17 cellular contexts compared by ENCODE assay signal in the genomic region with DNA sequence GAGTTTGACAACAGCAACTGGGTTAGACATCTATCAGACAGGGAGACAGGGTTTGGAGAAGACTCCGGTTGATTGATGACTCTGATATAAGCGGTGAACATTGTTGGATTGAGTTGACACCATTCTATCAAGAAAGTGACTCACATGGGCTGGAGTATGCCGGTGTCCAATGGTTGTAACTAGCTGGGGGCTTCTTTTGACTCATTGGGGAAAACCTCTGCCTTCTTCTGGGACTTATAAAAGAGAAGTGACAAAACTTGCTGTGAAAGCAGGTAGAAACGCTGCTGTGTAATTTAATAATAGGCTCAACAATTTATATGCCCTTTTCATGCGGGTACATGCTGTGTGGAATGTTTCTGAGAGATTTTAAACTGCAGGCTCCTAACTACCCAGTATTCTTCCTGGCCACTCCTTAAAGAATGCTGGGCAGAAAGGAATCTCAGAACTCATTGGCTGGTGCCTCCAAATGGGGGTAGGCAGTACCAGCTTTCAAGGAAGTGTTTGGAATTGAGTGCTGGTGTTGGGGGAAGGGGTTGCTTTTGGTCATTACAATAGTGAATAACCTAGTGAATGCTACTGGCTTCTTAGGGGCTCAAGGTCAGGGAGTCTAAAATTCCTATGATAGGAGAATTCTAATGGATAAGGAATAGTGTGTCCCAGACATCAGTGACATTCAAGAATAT. TPM values are rescaled to one million over a fixed set of nuclear protein-coding genes. Genes with fewer than 3 reads are reported as not detected.
DNase-seq lines count a peak whose midpoint lies in the region; ATAC-seq, FAIRE-seq and TF ChIP-seq lines count a peak whose summit lies in the region.
"Had no signal": no experiment of that assay in that cellular context is flagged by ENCODE, and none has a peak within 500 bp of the region (broad histone marks: within the 10 kb centered on the region; RNA-seq: fewer than 3 reads in every experiment).

No MANE protein-coding gene starts in this region.

- TF ChIP-seq CTCF in epithelial cell of esophagus (IDR thresholded peaks at IDR 0.05; ENCODE audit: insufficient read depth, low read depth, low read length, missing control alignments) (no peak), testis (IDR thresholded peaks at IDR 0.05) (no peak)

- H3K36me3 ChIP-seq in small intestine (ENCODE audit: control insufficient read depth in 2 of 2, insufficient read depth in 2 of 2, low read length in 2 of 2) (no peaks in the 10 kb centered on the region), testis (ENCODE audit: low read depth, missing control alignments) (no peaks in the 10 kb centered on the region)
- H3K36me3 ChIP-seq: colonic mucosa, ovary, thoracic aorta had no signal

- peak; percentile 12 for ATAC-seq in activated CD8-positive, alpha-beta memory T cell treated with anti-CD3 and anti-CD28 coated beads, Interleukin-2, amount 10 ng/mL, durations not matched to agents 7 days and 5 days
- ATAC-seq in GM21381 (IDR thresholded peaks at IDR 0.05; ENCODE audit: unreplicated experiment) (no peak), GM19328 (IDR thresholded peaks at IDR 0.05; ENCODE audit: unreplicated experiment) (no peak)
- ATAC-seq: left colon had no signal

- peaks cover 60% of the 10 kb centered on the region for H3K36me3 Mint-ChIP-seq in activated CD8-positive, alpha-beta memory T cell treated with anti-CD3 and anti-CD28 coated beads, Interleukin-2, amount 10 ng/mL, durations not matched to agents 7 days and 5 days

- H3K9me3 ChIP-seq in small intestine (ENCODE audit: control insufficient read depth, low read depth), result no peaks in the 10 kb centered on the region
- no peaks in the 10 kb centered on the region for H3K9me3 ChIP-seq in testis
- H3K9me3 ChIP-seq: A549, colonic mucosa, ovary, thoracic aorta had no signal

- peaks cover 95% of the 10 kb centered on the region for H3K4me1 Mint-ChIP-seq in activated CD8-positive, alpha-beta memory T cell treated with anti-CD3 and anti-CD28 coated beads, Interleukin-2, amount 10 ng/mL, durations not matched to agents 7 days and 5 days

- H3K4me1 ChIP-seq in small intestine (ENCODE audit: control insufficient read depth in 2 of 2, insufficient read depth in 1 of 2, low read depth in 1 of 2, low read length in 1 of 2) (peaks cover 0 to 4% of the 10 kb centered on the region in 2 donors), testis (no peaks in the 10 kb centered on the region)
- H3K4me1 ChIP-seq: colonic mucosa had no signal

- TF ChIP-seq POLR2A in testis (IDR thresholded peaks at IDR 0.05), result no peak

- CTCF ChIA-PET in activated CD8-positive, alpha-beta memory T cell treated with anti-CD3 and anti-CD28 coated beads, Interleukin-2, amount 10 ng/mL, durations not matched to agents 7 days and 5 days (lab: Charles Lee), result interaction anchor here (0.7 to 8.6 kb wide), 10 partner anchors 8 to 43 kb away, joined by 3 to 91 read pairs (median 6); no protein-coding TSS in a partner anchor

- FAIRE-seq in small intestine (lab: Jason Lieb, UNC), result no peak
- FAIRE-seq: A549, frontal cortex, GM12892 had no signal

- peak overlapping the region; percentile 35 to 76 for H3K27ac ChIP-seq in small intestine (ENCODE audit: low read depth in 1 of 2, low read length in 1 of 2)
- H3K27ac ChIP-seq in testis, result no peak overlapping the region
- H3K27ac ChIP-seq: ovary, PC-9, thoracic aorta had no signal

- H3K27ac Mint-ChIP-seq in activated CD8-positive, alpha-beta memory T cell treated with anti-CD3 and anti-CD28 coated beads, Interleukin-2, amount 10 ng/mL, durations not matched to agents 7 days and 5 days, result peak overlapping the region; percentile 90

- H3K4me3 ChIP-seq in epithelial cell of esophagus (ENCODE audit: low read length) (no peak overlapping the region), small intestine (ENCODE audit: low read depth in 1 of 2, low read length in 2 of 2) (no peak overlapping the region), testis (no peak overlapping the region)
- H3K4me3 ChIP-seq: A549, colonic mucosa, ovary, PC-9, thoracic aorta had no signal

- H3K27me3 Mint-ChIP-seq in activated CD8-positive, alpha-beta memory T cell treated with anti-CD3 and anti-CD28 coated beads, Interleukin-2, amount 10 ng/mL, durations not matched to agents 7 days and 5 days, result no peaks in the 10 kb centered on the region

- H3K4me3 Mint-ChIP-seq in activated CD8-positive, alpha-beta memory T cell treated with anti-CD3 and anti-CD28 coated beads, Interleukin-2, amount 10 ng/mL, durations not matched to agents 7 days and 5 days, result peak overlapping the region; percentile 68

- peak; percentile 57 for DNase-seq in activated CD8-positive, alpha-beta memory T cell treated with anti-CD3 and anti-CD28 coated beads, Interleukin-2, amount 10 ng/mL, durations not matched to agents 7 days and 5 days
- no peak for DNase-seq in activated CD8-positive, alpha-beta memory T cell treated with anti-CD3 and anti-CD28 coated beads, Interleukin-2, amount 50 U/mL, for 48 hours
- peak; percentile 57 for DNase-seq in activated CD4-positive, alpha-beta T cell treated with anti-CD3 and anti-CD28 coated beads for 48 hours
- peak; percentile 6 for DNase-seq in epithelial cell of esophagus (ENCODE audit: low read depth)
- no peak for DNase-seq in small intestine
- no peak for DNase-seq in testis
- DNase-seq: colonic mucosa, left colon, ovary, PC-9 had no signal

- 78 to 84% (median 78%) methylated on average over 5 of the region's 5 CpGs for WGBS in small intestine, 3 donors
- WGBS in testis, 2 donors, result 93 to 94% methylated on average over 5 of the region's 5 CpGs

- H3K9me3 Mint-ChIP-seq in activated CD8-positive, alpha-beta memory T cell treated with anti-CD3 and anti-CD28 coated beads, Interleukin-2, amount 10 ng/mL, durations not matched to agents 7 days and 5 days (ENCODE audit: low read depth), result peaks cover 5% of the 10 kb centered on the region

- intact Hi-C loops in testis (cut with DNase I; ENCODE audit: low total_unique reads), result no loop called here

- H3K27me3 ChIP-seq in small intestine (ENCODE audit: control insufficient read depth in 2 of 2, insufficient read depth in 2 of 2, low read length in 2 of 2) (no peaks in the 10 kb centered on the region), testis (no peaks in the 10 kb centered on the region)
- H3K27me3 ChIP-seq: colonic mucosa, ovary had no signal

RNA-seq across cellular contexts. Expression of gene FYB1, which starts 43.9 kb away (rescaled TPM):
- 100 to 1,000 TPM; 198 to 270 TPM for total RNA-seq in activated CD8-positive, alpha-beta memory T cell treated with anti-CD3 and anti-CD28 coated beads, Interleukin-2, amount 10 ng/mL, durations not matched to agents 7 days and 5 days
- polyA plus RNA-seq in small intestine, result 10 to 100 TPM in 1 of 3 donors, 1 to 10 TPM in 2; 3.5 to 12.4 (median 3.6) TPM
- total RNA-seq in testis, result 1 to 10 TPM; 2.5 to 8.6 TPM
- polyA plus RNA-seq in testis (ENCODE audit: insufficient read depth, low read depth, low replicate concordance), result 6.0 TPM
- total RNA-seq: LHCN-M2 had no signal

Comparison
In these comparisons a context has a peak if more than half of its experiments do, and no peak if none do; other contexts are left out.
1. DNase-seq: peak in activated CD8-positive, alpha-beta memory T cell treated with anti-CD3 and anti-CD28 coated beads, Interleukin-2, amount 10 ng/mL, durations not matched to agents 7 days and 5 days (single experiment), activated CD4-positive, alpha-beta T cell treated with anti-CD3 and anti-CD28 coated beads for 48 hours (single experiment) and epithelial cell of esophagus (single experiment); none in activated CD8-positive, alpha-beta memory T cell treated with anti-CD3 and anti-CD28 coated beads, Interleukin-2, amount 50 U/mL, for 48 hours (single experiment), small intestine (single experiment) and testis (single experiment).
2. H3K27ac ChIP-seq: peak in small intestine (2 of 2); none in testis (0 of 2).
3. RNA of gene FYB1, which starts 43.9 kb away (total RNA-seq): 198 to 270 TPM in activated CD8-positive, alpha-beta memory T cell treated with anti-CD3 and anti-CD28 coated beads, Interleukin-2, amount 10 ng/mL, durations not matched to agents 7 days and 5 days; 2.5 to 8.6 TPM in testis; every median in the first group is over 10 times any median in the second.